7 cellular contexts compared by ENCODE assay signal in genomic region chr11:2922635-2923034, GRCh38.
"Had no signal": no experiment of that assay in that cellular context is flagged by ENCODE, and none has a peak within 500 bp of the region (broad histone marks: within the 10 kb centered on the region; RNA-seq: fewer than 3 reads in every experiment).

No MANE protein-coding gene starts in this region.

- H3K9ac ChIP-seq: GM23248 had no signal

- H3K27ac ChIP-seq: GM23248 had no signal

- H3K4me3 ChIP-seq: GM23248 had no signal

- DNase-seq: GM23248, GOT3, H9, HCEC 1CT, IMR-90, KBM-7 had no signal

- FAIRE-seq: HTR-8/SVneo had no signal
